In genomic region chr6:147244832-147245231, GRCh38 we compare ENCODE assay signal across 23 cellular contexts.
"Had no signal": no experiment of that assay in that cellular context is flagged by ENCODE, and none has a peak within 500 bp of the region (broad histone marks: within the 10 kb centered on the region; RNA-seq: fewer than 3 reads in every experiment).

No MANE protein-coding gene starts in this region.

- H3K9me3 ChIP-seq: MG63, SJSA1 had no signal

- H3K4me3 ChIP-seq: MG63, SJSA1, SK-N-MC had no signal

- DNase-seq: IMR-90, Karpas-422, KG1, MG63, NCI-H1092, NCI-H1105 treated with DMSO at 0.1 percent for 48 hours, NCI-H1417 treated with DMSO at 0.1 percent for 48 hours, NCI-H146, NCI-H1694 treated with DMSO at 0.1 percent for 48 hours, NCI-H2029, NCI-H2081 treated with DMSO at 0.1 percent for 48 hours, NCI-H2171, NCI-H226, NCI-H510A, NCI-H524 treated with DMSO at 0.1 percent for 48 hours, NCI-H69, NCI-H774, Right ventricle myocardium superior, RPMI8226, SIG-M5 had no signal

- ATAC-seq: HepG2 had no signal

- H3K4me1 ChIP-seq: SJSA1 had no signal

- H3K27ac ChIP-seq: SJSA1, SK-N-MC had no signal

- H3K27me3 ChIP-seq: MG63, SJSA1 had no signal
